21 cellular contexts compared by ENCODE assay signal in genomic region chr11:29656557-29656956, GRCh38.
"Had no signal": no experiment of that assay in that cellular context is flagged by ENCODE, and none has a peak within 500 bp of the region (broad histone marks: within the 10 kb centered on the region; RNA-seq: fewer than 3 reads in every experiment).

No MANE protein-coding gene starts in this region.

- DNase-seq: dermis blood vessel endothelial cell; effector memory CD4-positive, alpha-beta T cell; erythroblast; esophagus squamous epithelium; foreskin melanocyte; glutamatergic neuron; left lung; lower lobe of right lung; natural killer cell; pancreas; sigmoid colon; stimulated activated CD4-positive, alpha-beta T cell treated with anti-CD3 and anti-CD28 coated beads, Interleukin-2, amount 100 ng/mL, for 24 hours; stimulated activated CD4-positive, alpha-beta T cell treated with anti-CD3 and anti-CD28 coated beads, Interleukin-4, amount 100 ng/mL, for 4 hours; stimulated activated naive CD8-positive, alpha-beta T cell treated with anti-CD3 and anti-CD28 coated beads, Interleukin-15, Interleukin-2, amounts not matched to agents 100 U/mL and 50 U/mL, for 24 hours; substantia nigra; upper lobe of left lung had no signal

- H3K36me3 ChIP-seq: esophagus squamous epithelium, left lung, lower lobe of right lung, neutrophil, pancreas, sigmoid colon, thoracic aorta, tibial nerve, upper lobe of left lung had no signal

- H3K27me3 ChIP-seq: esophagus squamous epithelium, left lung, neutrophil, pancreas, sigmoid colon, tibial nerve, upper lobe of left lung had no signal

- H3K4me1 ChIP-seq: esophagus squamous epithelium, left lung, lower lobe of right lung, pancreas, tibial nerve, upper lobe of left lung had no signal

- H3K9me3 ChIP-seq: esophagus squamous epithelium, left lung, lower lobe of right lung, neutrophil, pancreas, sigmoid colon, thoracic aorta, tibial nerve, upper lobe of left lung had no signal

- H3K4me3 ChIP-seq: coronary artery, esophagus squamous epithelium, left lung, lower lobe of right lung, pancreas, sigmoid colon, thoracic aorta, tibial nerve, upper lobe of left lung had no signal

- H3K27ac ChIP-seq: coronary artery, esophagus squamous epithelium, left lung, lower lobe of right lung, neutrophil, pancreas, sigmoid colon, thoracic aorta, tibial nerve, upper lobe of left lung had no signal

- ATAC-seq: left lung; lower lobe of right lung; natural killer cell; pancreas; stimulated activated memory B cell treated with anti-CD40 and anti-IgM and Interleukin-4, amounts not matched to agents 10 μg/mL and 1 μg/mL and 100 μg/mL, for 72 hours; stimulated activated naive CD8-positive, alpha-beta T cell treated with anti-CD3 and anti-CD28 coated beads, Interleukin-15, Interleukin-2, amounts not matched to agents 100 U/mL and 50 U/mL, for 24 hours had no signal
